Comparison of ENCODE assay signal across 7 cellular contexts in the genomic region with DNA sequence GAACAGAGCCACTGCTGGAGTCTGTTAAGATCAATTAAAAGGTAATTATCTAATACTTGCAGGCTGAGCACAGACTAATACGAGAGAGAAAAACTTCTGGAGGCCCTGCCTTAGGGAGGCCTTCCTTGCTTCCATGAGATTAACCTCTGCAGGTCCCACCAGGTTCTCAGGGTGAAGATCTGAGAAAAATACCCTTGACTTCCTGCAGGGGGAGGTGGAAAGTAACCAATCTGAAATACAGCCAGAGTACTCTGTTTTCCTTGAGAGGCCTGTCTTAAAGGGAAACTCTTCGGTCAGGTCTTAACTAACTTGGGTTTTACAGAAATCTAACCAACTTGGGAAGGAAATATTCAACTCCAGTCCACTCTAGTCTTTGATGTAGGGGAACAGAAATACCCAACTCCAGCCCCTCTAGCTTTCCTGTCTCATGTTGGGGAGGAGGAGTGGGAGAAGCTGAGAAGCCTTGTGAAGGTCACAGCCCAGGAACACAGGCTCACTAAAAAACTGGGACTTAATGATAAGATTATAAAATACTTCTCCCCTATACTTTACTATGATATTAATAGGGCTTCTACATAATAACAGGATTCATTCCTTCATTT.
DNase-seq lines count a peak whose midpoint lies in the region; ATAC-seq, FAIRE-seq and TF ChIP-seq lines count a peak whose summit lies in the region.

No MANE protein-coding gene starts in this region.

- CTCF ChIA-PET in OCI-LY7 (lab: Charles Lee; ENCODE audit: unreplicated experiment) (no interaction called here), endothelial cell of umbilical vein (lab: Charles Lee) (interaction anchor here (0.8 to 2.0 kb wide), 12 partner anchors 8 to 660 kb away, joined by 3 to 6 read pairs (median 3); a partner anchor contains a TSS)

- no peaks in the 10 kb centered on the region for H3K27me3 ChIP-seq in endothelial cell of umbilical vein (ENCODE audit: control insufficient read depth in 2 of 2, insufficient read depth in 2 of 2, low read length in 2 of 2)

- no peaks in the 10 kb centered on the region for H3K9me1 ChIP-seq in endothelial cell of umbilical vein (replicated peaks; ENCODE audit: control insufficient read depth, extremely low read depth, insufficient read depth, low read length)

- no peaks in the 10 kb centered on the region for H3K79me2 ChIP-seq in OCI-LY7 (ENCODE audit: insufficient read depth, low read depth, low read length)
- H3K79me2 ChIP-seq in endothelial cell of umbilical vein (ENCODE audit: control insufficient read depth, insufficient read depth, low read length): no peaks in the 10 kb centered on the region

- TF ChIP-seq CTCF in OCI-LY7 (conservative IDR thresholded peaks at IDR 0.05; ENCODE audit: low read length): peak; percentile 76
- peak; percentile 52 to 57 for TF ChIP-seq CTCF in endothelial cell of umbilical vein (IDR thresholded peaks at IDR 0.05; ENCODE audit: extremely low read depth in 1 of 2, insufficient read depth in 1 of 2, low read depth in 1 of 2, low read length in 2 of 2)

- POLR2A ChIA-PET in OCI-LY7 (lab: Charles Lee): no interaction called here
- POLR2A ChIA-PET in endothelial cell of umbilical vein (lab: Charles Lee): no interaction called here

- H3K4me1 ChIP-seq in OCI-LY7 (ENCODE audit: insufficient read depth, low read length, poor library complexity, severe bottlenecking) (no peaks in the 10 kb centered on the region), endothelial cell of umbilical vein (ENCODE audit: control insufficient read depth, extremely low read depth, insufficient read depth, low read length) (no peaks in the 10 kb centered on the region)

- no TSS peak for BruUV-seq in OCI-LY7 (replicated peaks; lab: Mats Ljungman, UMichigan)
- no TSS peak for BruUV-seq in endothelial cell of umbilical vein (replicated peaks; lab: Mats Ljungman, UMichigan)

- no peak overlapping the region for H3K9ac ChIP-seq in endothelial cell of umbilical vein (replicated peaks; ENCODE audit: extremely low read depth, insufficient read depth, low read length)

- H3K9me3 ChIP-seq in OCI-LY7 (ENCODE audit: low read length) (no peaks in the 10 kb centered on the region), endothelial cell of umbilical vein (replicated peaks; ENCODE audit: control insufficient read depth, insufficient read depth, low read length) (no peaks in the 10 kb centered on the region)

- ATAC-seq in GM19043 (IDR thresholded peaks at IDR 0.05; ENCODE audit: low read depth, unreplicated experiment) (peak; percentile 93), HG03095 (IDR thresholded peaks at IDR 0.05; ENCODE audit: unreplicated experiment) (peak; percentile 88)

- dilution Hi-C loops in endothelial cell of umbilical vein (cut with MboI; ENCODE audit: extremely low pct_ligation_motif_present, low sequenced_read_pairs): no loop called here

- H2AFZ ChIP-seq in OCI-LY7 (ENCODE audit: low read length) (no peak overlapping the region), endothelial cell of umbilical vein (ENCODE audit: low read depth, low read length) (no peak overlapping the region)

- intact Hi-C loops in OCI-LY7 (cut with micrococcal nuclease; ENCODE audit: unreplicated experiment): no loop called here
- intact Hi-C loops in endothelial cell of umbilical vein (cut with micrococcal nuclease): loop anchor here (1.0 to 10.0 kb wide), 2 partner anchors 570 to 656 kb away; no protein-coding TSS in a partner anchor

- H3K36me3 ChIP-seq in OCI-LY7 (ENCODE audit: insufficient read depth, low read length): peaks cover 10% of the 10 kb centered on the region
- H3K36me3 ChIP-seq in endothelial cell of umbilical vein (ENCODE audit: control insufficient read depth in 2 of 2, extremely low read depth in 1 of 2, insufficient read depth in 2 of 2, low read length in 2 of 2): no peaks in the 10 kb centered on the region

- H3K4me3 ChIP-seq in OCI-LY7 (ENCODE audit: low read depth, low read length, poor library complexity, severe bottlenecking) (no peak overlapping the region), endothelial cell of umbilical vein (replicated peaks in 1 of 3; ENCODE audit: insufficient read depth in 1 of 3, low read depth in 1 of 3, low read length in 3 of 3) (no peak overlapping the region)

- no peak overlapping the region for H3K4me2 ChIP-seq in OCI-LY7 (ENCODE audit: low read length)
- H3K4me2 ChIP-seq in endothelial cell of umbilical vein (ENCODE audit: insufficient read depth, low read length): no peak overlapping the region

- DNase-seq in Daoy (ENCODE audit: low read depth): peak; percentile 2
- DNase-seq in OCI-LY7 (ENCODE audit: low spot score): peak; percentile 38
- peak; percentile 40 for DNase-seq in endothelial cell of umbilical vein (ENCODE audit: low read depth, low spot score)
- DNase-seq in pons (ENCODE audit: low spot score): peak; percentile 29
- no peak for DNase-seq in NCI-H187 treated with DMSO at 0.1 percent for 48 hours (lab: John Stamatoyannopoulos, UW)

- FAIRE-seq in endothelial cell of umbilical vein (lab: Jason Lieb, UNC): no peak

- H3K27ac ChIP-seq in OCI-LY7 (ENCODE audit: low read depth, low read length, poor library complexity, severe bottlenecking) (no peak overlapping the region), endothelial cell of umbilical vein (ENCODE audit: insufficient read depth, low read depth, low read length) (no peak overlapping the region)

- H4K20me1 ChIP-seq in OCI-LY7 (ENCODE audit: insufficient read depth, low read length) (no peaks in the 10 kb centered on the region), endothelial cell of umbilical vein (replicated peaks; ENCODE audit: control insufficient read depth, extremely low read depth, insufficient read depth, low read length) (no peaks in the 10 kb centered on the region)

- TF ChIP-seq POLR2A in endothelial cell of umbilical vein (IDR thresholded peaks at IDR 0.05; ENCODE audit: low read depth, low read length): no peak

- no peaks in the 10 kb centered on the region for H3K9me2 ChIP-seq in OCI-LY7 (ENCODE audit: insufficient read depth, low read length)

TF ChIP-seq in endothelial cell of umbilical vein, 7 proteins besides CTCF, POLR2A, EP300 and RAD21:
- TF ChIP-seq MYC (IDR thresholded peaks at IDR 0.05; ENCODE audit: low read depth, low read length): no peak
- no peak for TF ChIP-seq POLR2AphosphoS5 (IDR thresholded peaks at IDR 0.05; ENCODE audit: insufficient read depth, low read depth, low read length)
- no peak for TF ChIP-seq FOS (IDR thresholded peaks at IDR 0.05; ENCODE audit: borderline replicate concordance, insufficient read depth, low read length)
- no peak for TF ChIP-seq GATA2 (IDR thresholded peaks at IDR 0.05; ENCODE audit: insufficient read depth, insufficient read length, low read depth, low read length)
- TF ChIP-seq, protein P1, sequence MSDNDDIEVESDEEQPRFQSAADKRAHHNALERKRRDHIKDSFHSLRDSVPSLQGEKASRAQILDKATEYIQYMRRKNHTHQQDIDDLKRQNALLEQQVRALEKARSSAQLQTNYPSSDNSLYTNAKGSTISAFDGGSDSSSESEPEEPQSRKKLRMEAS (IDR thresholded peaks at IDR 0.05; ENCODE audit: insufficient read depth, insufficient read length): no peak
TF ChIP-seq in endothelial cell of umbilical vein: peak in this region for 0.
